In the genomic region with DNA sequence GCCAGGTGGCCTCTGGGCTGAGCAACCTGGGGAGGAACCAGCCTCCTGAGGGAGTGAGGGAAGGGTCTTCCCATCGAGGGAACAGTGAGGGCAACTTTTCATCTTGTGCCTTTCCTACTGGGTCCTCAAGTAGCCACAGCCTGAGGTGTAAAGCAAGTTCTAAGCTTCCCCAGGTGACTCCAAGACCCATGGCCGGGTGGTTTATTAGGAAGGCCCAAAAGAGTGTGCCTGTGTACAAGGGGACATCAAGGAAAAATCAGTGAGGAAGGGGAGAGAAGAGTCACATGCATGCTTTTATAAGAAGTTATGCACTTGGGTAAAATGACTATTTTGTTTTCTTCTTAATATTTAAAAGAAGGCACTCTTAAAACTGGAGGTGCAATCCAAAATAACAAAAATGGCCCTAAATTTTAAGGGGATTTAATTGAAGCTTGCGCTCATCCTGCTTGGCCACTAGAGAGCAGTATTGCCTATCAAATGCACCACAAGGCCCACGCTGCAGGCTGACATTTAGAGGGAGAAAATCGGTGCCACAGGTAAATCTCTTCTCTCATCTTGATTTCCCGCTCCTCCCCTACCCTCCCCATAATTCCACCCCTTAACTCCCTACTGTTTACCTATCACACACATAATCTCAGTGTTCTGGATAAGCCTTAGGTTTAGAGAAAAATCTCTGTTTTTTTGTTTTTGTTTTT, we compare ENCODE assay signal across 8 cellular contexts. TPM values are rescaled to one million over a fixed set of nuclear protein-coding genes. Genes with fewer than 3 reads are reported as not detected.
A peak's percentile ranks its signal among the peaks of the same experiment; 100 is the strongest.
DNase-seq lines count a peak whose midpoint lies in the region; ATAC-seq and TF ChIP-seq lines count a peak whose summit lies in the region.

No MANE protein-coding gene starts in this region.

- no peak overlapping the region for H2BK12ac ChIP-seq in H9 (ENCODE audit: insufficient read length, low read depth, low read length)

- H3K18ac ChIP-seq in H9 (ENCODE audit: insufficient read length, low read depth, low read length): no peak overlapping the region

- H4K5ac ChIP-seq in H9 (ENCODE audit: insufficient read length, low read depth, low read length): no peak overlapping the region

- peaks cover 0 to 13% of the 10 kb centered on the region in 2 experiments; a peak in 2 of 4 replicates for H3K4me1 Mint-ChIP-seq in H9

- no peaks in the 10 kb centered on the region for H4K20me1 ChIP-seq in H9 (ENCODE audit: control insufficient read depth, insufficient read depth, insufficient read length)

- peaks cover 14 to 25% (median 16%) of the 10 kb centered on the region in 3 experiments for H3K36me3 Mint-ChIP-seq in H9 (ENCODE audit: insufficient read depth in 1 of 3, low read depth in 3 of 3)

- TF ChIP-seq CTCF in H9 (conservative IDR thresholded peaks at IDR 0.05) (peak; percentile 94), parathyroid adenoma (IDR thresholded peaks at IDR 0.05) (peak; percentile 45)

- no peaks in the 10 kb centered on the region for H3K27me3 ChIP-seq in H9 (ENCODE audit: insufficient read depth, low read length)
- H3K27me3 ChIP-seq in parathyroid adenoma (ENCODE audit: control insufficient read depth, insufficient read depth, low read length): no peaks in the 10 kb centered on the region

- peak overlapping the region in 2 of 3 experiments; percentile 11 to 73; a peak in 2 of 7 replicates for H3K27ac Mint-ChIP-seq in H9

- no peak overlapping the region for H3T11ph ChIP-seq in H9 (ENCODE audit: low read length)

- H3K4me2 ChIP-seq in H9 (ENCODE audit: insufficient read depth, insufficient read length, low read length) (no peak overlapping the region), parathyroid adenoma (ENCODE audit: low read length) (no peak overlapping the region)

- H4K91ac ChIP-seq in H9 (ENCODE audit: insufficient read length, low read depth, low read length): no peak overlapping the region

- no peak overlapping the region for H2BK120ac ChIP-seq in H9 (ENCODE audit: low read depth, low read length, poor library complexity, severe bottlenecking)

- H3K14ac ChIP-seq in H9 (ENCODE audit: insufficient read depth, low read length): no peak overlapping the region

- no peaks in the 10 kb centered on the region for H3K27me3 Mint-ChIP-seq in H9 (ENCODE audit: low read depth)

- no peaks in the 10 kb centered on the region for H3K79me1 ChIP-seq in H9 (ENCODE audit: insufficient read depth, low read depth, low read length, poor library complexity, severe bottlenecking)

- H3K4me3 ChIP-seq in parathyroid adenoma (ENCODE audit: low read depth, low read length): no peak overlapping the region

- peaks cover 21 to 26% of the 10 kb centered on the region in 2 experiments for H3K9me3 Mint-ChIP-seq in H9

- no CpG with 5 or more reads among the region's 6 CpGs for WGBS in H9 (ENCODE audit: extremely low coverage, insufficient read length, low lambda C conversion rate)

- H3K23me2 ChIP-seq in H9 (ENCODE audit: insufficient read length, low read depth, low read length, poor library complexity, severe bottlenecking): no peaks in the 10 kb centered on the region

- H3K36me3 ChIP-seq in parathyroid adenoma (ENCODE audit: control insufficient read depth, insufficient read depth, low read length): no peaks in the 10 kb centered on the region

- peak overlapping the region; percentile 77 for H2AFZ ChIP-seq in H9 (ENCODE audit: low read length)
- no peak overlapping the region for H2AFZ ChIP-seq in parathyroid adenoma

- no peak overlapping the region for H2BK15ac ChIP-seq in H9 (ENCODE audit: low read depth, low read length)

- ATAC-seq in HG03108 (IDR thresholded peaks at IDR 0.05; ENCODE audit: unreplicated experiment) (no peak), GM21367 (IDR thresholded peaks at IDR 0.05; ENCODE audit: unreplicated experiment) (no peak)

- no peak overlapping the region for H2BK5ac ChIP-seq in H9 (ENCODE audit: insufficient read length, low read length)

- DNase-seq in DMS53 (lab: John Stamatoyannopoulos, UW): peak; percentile 69
- peak; percentile 63 for DNase-seq in H9
- DNase-seq in NCI-H526 treated with DMSO at 0.1 percent for 48 hours (lab: John Stamatoyannopoulos, UW): peak; percentile 50
- DNase-seq in activated T-cell treated with anti-CD3 and anti-CD28 coated beads for 4 hours: peak; percentile 1
- peak; percentile 42 for DNase-seq in globus pallidus (ENCODE audit: low spot score)

- H3K4me3 Mint-ChIP-seq in H9: no peak overlapping the region

- H3K9ac ChIP-seq in H9 (ENCODE audit: extremely low read depth, insufficient read length, low read length) (no peak overlapping the region), parathyroid adenoma (no peak overlapping the region)

- no peak overlapping the region for H3K4ac ChIP-seq in H9 (ENCODE audit: low read depth, low read length)

- no peak overlapping the region for H3K23ac ChIP-seq in H9 (ENCODE audit: insufficient read length, low read depth, low read length)

- H4K8ac ChIP-seq in H9 (replicated peaks; ENCODE audit: insufficient read length, low read depth, low read length): no peak overlapping the region

- H2AK5ac ChIP-seq in H9 (ENCODE audit: insufficient read length, low read length): no peak overlapping the region

- H3K4me1 ChIP-seq in H9 (ENCODE audit: insufficient read depth, low read length) (no peaks in the 10 kb centered on the region), parathyroid adenoma (no peaks in the 10 kb centered on the region)

- H3K79me2 ChIP-seq in H9 (ENCODE audit: insufficient read depth, low read length) (no peaks in the 10 kb centered on the region), parathyroid adenoma (no peaks in the 10 kb centered on the region)

- no peak overlapping the region for H2BK20ac ChIP-seq in H9 (ENCODE audit: low read depth, low read length, poor library complexity, severe bottlenecking)

- H3K56ac ChIP-seq in H9 (ENCODE audit: insufficient read length, low read depth, low read length): no peak overlapping the region

- H3K9me3 ChIP-seq in H9 (ENCODE audit: control insufficient read depth, low read depth, low read length) (no peaks in the 10 kb centered on the region), parathyroid adenoma (ENCODE audit: control insufficient read depth, low read length) (no peaks in the 10 kb centered on the region)

- H3K27ac ChIP-seq in H9 (ENCODE audit: insufficient read length, low read depth, low read length) (no peak overlapping the region), parathyroid adenoma (no peak overlapping the region)

RNA-seq across cellular contexts. Expression of a gene that starts 6.7 kb away (rescaled TPM):
- total RNA-seq in H9 (2021): 88.4 and 91.5 TPM in 2 replicates

Comparison
In these comparisons a context has a peak if more than half of its experiments do, and no peak if none do; other contexts are left out.
1. DNase-seq: peak in every context shown above with its lines; median percentile 69 in DMS53; 63 in H9; 50 in NCI-H526 treated with DMSO at 0.1 percent for 48 hours; 42 in globus pallidus; 1 in activated T-cell treated with anti-CD3 and anti-CD28 coated beads for 4 hours.